Comparison of ENCODE assay signal across 2 cellular contexts in genomic region chr1:169915150-169915549, GRCh38.
TF ChIP-seq lines count a peak whose summit lies in the region.

No MANE protein-coding gene starts in this region.

TF ChIP-seq in A549, 52 proteins besides CTCF, POLR2A, EP300 and RAD21 (continued from another document):
- TF ChIP-seq ZFP36 (IDR thresholded peaks at IDR 0.05; ENCODE audit: borderline replicate concordance, partially characterized antibody) = no peak
- no peak for TF ChIP-seq BCL3 (IDR thresholded peaks at IDR 0.05)
- TF ChIP-seq HES2 (IDR thresholded peaks at IDR 0.05) = no peak
- no peak for TF ChIP-seq HEYL (CRISPR knock-in tag; IDR thresholded peaks at IDR 0.05)
- TF ChIP-seq JUNB (IDR thresholded peaks at IDR 0.05) = no peak
- no peak for TF ChIP-seq RNF2 (IDR thresholded peaks at IDR 0.05; ENCODE audit: borderline replicate concordance, low read depth)
- no peak for TF ChIP-seq HOXB5 (CRISPR knock-in tag; IDR thresholded peaks at IDR 0.05)
- TF ChIP-seq FOXS1 (CRISPR knock-in tag; IDR thresholded peaks at IDR 0.05) = no peak
- TF ChIP-seq NFE2L2 (conservative IDR thresholded peaks at IDR 0.05; ENCODE audit: low read length) = no peak
- no peak for TF ChIP-seq HDAC2 (IDR thresholded peaks at IDR 0.05)
- no peak for TF ChIP-seq NR3C1 (IDR thresholded peaks at IDR 0.05)
- TF ChIP-seq TP53 (CRISPR knock-in tag; IDR thresholded peaks at IDR 0.05) = no peak
- no peak for TF ChIP-seq SREBF2 (IDR thresholded peaks at IDR 0.05)
- TF ChIP-seq POLR2AphosphoS2 (conservative IDR thresholded peaks at IDR 0.05; ENCODE audit: low read length) = no peak
- TF ChIP-seq CBX2 (IDR thresholded peaks at IDR 0.05; ENCODE audit: borderline replicate concordance, low read depth) = no peak
- no peak for TF ChIP-seq SMC3 (IDR thresholded peaks at IDR 0.05)
- no peak for TF ChIP-seq EHMT2 (IDR thresholded peaks at IDR 0.05; ENCODE audit: low read depth)

TF ChIP-seq in WTC11, 78 proteins besides CTCF, POLR2A, EP300 and RAD21:
- TF ChIP-seq ARID4B (CRISPR knock-in tag; IDR thresholded peaks at IDR 0.05; ENCODE audit: borderline replicate concordance) (no peak), JUN (CRISPR knock-in tag; IDR thresholded peaks at IDR 0.05) (no peak), SMAD3 (CRISPR knock-in tag; IDR thresholded peaks at IDR 0.05; ENCODE audit: borderline replicate concordance) (no peak), HMGXB4 (CRISPR knock-in tag; IDR thresholded peaks at IDR 0.05) (no peak), ZNF532 (CRISPR knock-in tag; IDR thresholded peaks at IDR 0.05; ENCODE audit: borderline replicate concordance) (no peak), ZNF671 (CRISPR knock-in tag; IDR thresholded peaks at IDR 0.05) (no peak), PRRX2 (CRISPR knock-in tag; IDR thresholded peaks at IDR 0.05) (no peak), FOXP4 (CRISPR knock-in tag; IDR thresholded peaks at IDR 0.05) (no peak), CREB1 (CRISPR knock-in tag; IDR thresholded peaks at IDR 0.05) (no peak), SMAD4 (CRISPR knock-in tag; IDR thresholded peaks at IDR 0.05) (no peak), ZNF317 (CRISPR knock-in tag; IDR thresholded peaks at IDR 0.05; ENCODE audit: borderline replicate concordance, low read depth) (no peak)
